ENCODE assay signal across 18 cellular contexts in the genomic region with DNA sequence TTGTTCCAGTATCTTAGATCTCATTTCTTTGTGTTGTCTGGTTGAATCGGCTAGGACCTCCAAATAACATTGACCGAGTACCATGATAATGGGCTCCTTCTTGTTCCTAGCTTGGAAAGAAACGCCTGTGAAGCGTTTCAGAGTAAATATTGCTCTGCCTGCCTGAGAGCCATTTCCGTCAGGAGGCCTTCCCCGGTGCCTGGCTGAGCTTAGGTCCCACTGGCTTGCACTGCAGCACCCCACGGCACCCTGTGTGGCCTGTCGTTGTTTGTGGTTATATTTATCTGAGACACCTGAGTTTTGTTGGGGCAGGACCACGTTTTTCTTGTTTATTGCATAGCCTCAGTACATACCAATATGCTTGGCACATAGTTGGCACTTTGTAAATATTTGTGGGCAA. TPM values are rescaled to one million over a fixed set of nuclear protein-coding genes. Genes with fewer than 3 reads are reported as not detected.
DNase-seq lines count a peak whose midpoint lies in the region; ATAC-seq, FAIRE-seq and TF ChIP-seq lines count a peak whose summit lies in the region.
"Had no signal": no experiment of that assay in that cellular context is flagged by ENCODE, and none has a peak within 500 bp of the region (broad histone marks: within the 10 kb centered on the region; RNA-seq: fewer than 3 reads in every experiment).

No MANE protein-coding gene starts in this region.

- BruUV-seq in HepG2 (replicated peaks; lab: Mats Ljungman, UMichigan), result no TSS peak

- 48% methylated on average over 9 of the region's 9 CpGs for WGBS in HepG2 (ENCODE audit: low lambda C conversion rate)
- WGBS in stomach, 5 donors, result 22 to 50% (median 37%) methylated on average over 9 of the region's 9 CpGs

- no peaks in the 10 kb centered on the region for H3K9me3 ChIP-seq in OCI-LY1 (ENCODE audit: low read length)
- H3K9me3 ChIP-seq in HepG2 (ENCODE audit: low read length), result no peaks in the 10 kb centered on the region
- H3K9me3 ChIP-seq in stomach, result no peaks in the 10 kb centered on the region
- H3K9me3 ChIP-seq: prostate gland, thyroid gland had no signal

- H3K4me3 ChIP-seq in OCI-LY1 (ENCODE audit: low read depth, low read length, poor library complexity, severe bottlenecking) (no peak overlapping the region), HepG2 (replicated peaks in 1 of 3; ENCODE audit: insufficient read depth in 1 of 3, low read depth in 2 of 3, low read length in 3 of 3) (no peak overlapping the region), stomach (no peak overlapping the region)
- H3K4me3 ChIP-seq: prostate gland, thyroid gland had no signal

- H3F3A ChIP-seq in OCI-LY1 (ENCODE audit: insufficient read depth, low read length), result no peaks in the 10 kb centered on the region

- no peak for TF ChIP-seq EP300 in HepG2 (IDR thresholded peaks at IDR 0.05; ENCODE audit: low read depth in 2 of 2, low read length in 2 of 2)
- TF ChIP-seq EP300 in HepG2 (CRISPR knock-in tag; IDR thresholded peaks at IDR 0.05; ENCODE audit: borderline replicate concordance), result no peak
- TF ChIP-seq EP300 in stomach (IDR thresholded peaks at IDR 0.05), result no peak

- H3K27ac ChIP-seq in OCI-LY1 (ENCODE audit: low read depth, low read length, poor library complexity, severe bottlenecking) (peak overlapping the region; percentile 27), HepG2 (ENCODE audit: extremely low read length, insufficient read depth, low read length) (no peak overlapping the region), stomach (peak overlapping the region; percentile 9 to 74 (median 55))
- H3K27ac ChIP-seq: prostate gland, thyroid gland had no signal

- H3K4me1 ChIP-seq in OCI-LY1 (ENCODE audit: insufficient read depth, low read length, severe bottlenecking) (peaks cover 20% of the 10 kb centered on the region), HepG2 (ENCODE audit: insufficient read depth, low read length) (peaks cover 33% of the 10 kb centered on the region), stomach (peaks cover 23 to 81% (median 46%) of the 10 kb centered on the region in 4 donors)

- peaks cover 47% of the 10 kb centered on the region for H3K79me2 ChIP-seq in OCI-LY1 (ENCODE audit: insufficient read depth, low read length)
- H3K79me2 ChIP-seq in HepG2 (ENCODE audit: insufficient read depth, low read length), result peaks cover 84% of the 10 kb centered on the region

- H3K27me3 ChIP-seq in OCI-LY1 (ENCODE audit: insufficient read depth, low read length), result no peaks in the 10 kb centered on the region
- H3K27me3 ChIP-seq in HepG2 (ENCODE audit: control insufficient read depth in 1 of 2, insufficient read depth in 2 of 2, low read length in 2 of 2), result no peaks in the 10 kb centered on the region
- H3K27me3 ChIP-seq in stomach, result no peaks in the 10 kb centered on the region
- H3K27me3 ChIP-seq: thyroid gland had no signal

- intact Hi-C loops in HepG2 (cut with micrococcal nuclease; ENCODE audit: unreplicated experiment), result no loop called here
- intact Hi-C loops in stomach (cut with DNase I; ENCODE audit: low total_unique reads), result no loop called here
- intact Hi-C loops in Right ventricle myocardium superior (cut with DNase I), result no loop called here

- TF ChIP-seq RAD21 in HepG2 (CRISPR knock-in tag; IDR thresholded peaks at IDR 0.05), result no peak

- no peaks in the 10 kb centered on the region for H4K20me1 ChIP-seq in OCI-LY1 (ENCODE audit: insufficient read depth, low read length)
- peaks cover 73% of the 10 kb centered on the region for H4K20me1 ChIP-seq in HepG2 (ENCODE audit: insufficient read depth, low read length)

- FAIRE-seq in HepG2 (lab: Jason Lieb, UNC), result no peak
- FAIRE-seq: D721Med, keratinocyte had no signal

- TF ChIP-seq POLR2A in HepG2 (IDR thresholded peaks at IDR 0.05; ENCODE audit: insufficient read depth in 1 of 2, low read depth in 2 of 2, low read length in 2 of 2) (no peak), stomach (IDR thresholded peaks at IDR 0.05) (no peak)

- H3K9ac ChIP-seq in OCI-LY1 (ENCODE audit: low read length), result peak overlapping the region; percentile 15; the same call in 1 of the 2 replicates
- H3K9ac ChIP-seq in HepG2 (ENCODE audit: insufficient read depth, low read depth, low read length), result no peak overlapping the region

- H3K36me3 ChIP-seq in OCI-LY1 (ENCODE audit: insufficient read depth, low read length) (0 out of 2 replicates have a peak, but pooled peaks cover 4% of the 10 kb centered on the region), HepG2 (replicated peaks in 1 of 2; ENCODE audit: control insufficient read depth in 1 of 2, insufficient read depth in 2 of 2, low read length in 2 of 2) (peaks cover 0 to 5% of the 10 kb centered on the region in 2 experiments; a peak in 1 of 5 replicates), stomach (no peaks in the 10 kb centered on the region)
- H3K36me3 ChIP-seq: prostate gland, thyroid gland had no signal

- H3K9me2 ChIP-seq in OCI-LY1 (ENCODE audit: low read depth, low read length), result no peaks in the 10 kb centered on the region

- DNase-seq in DMS79 treated with DMSO at 0.1 percent for 48 hours (lab: John Stamatoyannopoulos, UW) (peak; percentile 58), HepG2 (ENCODE audit: low spot score) (no peak), stomach (no peak), globus pallidus (ENCODE audit: low spot score) (no peak), Right ventricle myocardium superior (no peak)
- DNase-seq in stimulated activated CD4-positive, alpha-beta T cell treated with anti-CD3 and anti-CD28 coated beads, Interleukin-12 subunit alpha, Interleukin-12 subunit beta, amount 100 ng/mL, for 4 hours, result no peak
- DNase-seq: activated CD4-positive, alpha-beta T cell treated with anti-CD3 and anti-CD28 coated beads for 4 hours; activated T-cell treated with anti-CD3 and anti-CD28 coated beads for 4 hours; head of caudate nucleus; MM.1S; NCI-H2081; SIG-M5; thyroid gland had no signal

- ATAC-seq in HepG2, result peak; percentile 54
- ATAC-seq in Right ventricle myocardium superior (ENCODE audit: poor library complexity), result no peak
- ATAC-seq in GM19023 (IDR thresholded peaks at IDR 0.05; ENCODE audit: unreplicated experiment), result no peak

- no peak overlapping the region for H2AFZ ChIP-seq in OCI-LY1 (ENCODE audit: low read length)
- no peak overlapping the region for H2AFZ ChIP-seq in HepG2 (ENCODE audit: low read length)

- POLR2A ChIA-PET in HepG2 (lab: Yijun Ruan, JAX), result no interaction called here

- H3K4me2 ChIP-seq in OCI-LY1 (ENCODE audit: low read length) (no peak overlapping the region; the same call in 1 of the 2 replicates), HepG2 (ENCODE audit: low read depth, low read length) (no peak overlapping the region)

- CTCF ChIA-PET in HepG2 (lab: Yijun Ruan, JAX; ENCODE audit: low intra/inter-chr PET ratio, low total read pairs), result no interaction called here

- in situ Hi-C loops in HepG2 (cut with HindIII; ENCODE audit: extremely low pct_ligation_motif_present, low pct_unique_long_range_greater_than_20kb), result no loop called here

- TF ChIP-seq CTCF in OCI-LY1 (IDR thresholded peaks at IDR 0.05; ENCODE audit: low read length) (no peak), HepG2 (CRISPR knock-in tag; IDR thresholded peaks at IDR 0.05) (no peak), stomach (IDR thresholded peaks at IDR 0.05) (no peak)

TF ChIP-seq in HepG2, 621 proteins besides CTCF, POLR2A, EP300 and RAD21 (continues in another document):
- TF ChIP-seq, protein P1, sequence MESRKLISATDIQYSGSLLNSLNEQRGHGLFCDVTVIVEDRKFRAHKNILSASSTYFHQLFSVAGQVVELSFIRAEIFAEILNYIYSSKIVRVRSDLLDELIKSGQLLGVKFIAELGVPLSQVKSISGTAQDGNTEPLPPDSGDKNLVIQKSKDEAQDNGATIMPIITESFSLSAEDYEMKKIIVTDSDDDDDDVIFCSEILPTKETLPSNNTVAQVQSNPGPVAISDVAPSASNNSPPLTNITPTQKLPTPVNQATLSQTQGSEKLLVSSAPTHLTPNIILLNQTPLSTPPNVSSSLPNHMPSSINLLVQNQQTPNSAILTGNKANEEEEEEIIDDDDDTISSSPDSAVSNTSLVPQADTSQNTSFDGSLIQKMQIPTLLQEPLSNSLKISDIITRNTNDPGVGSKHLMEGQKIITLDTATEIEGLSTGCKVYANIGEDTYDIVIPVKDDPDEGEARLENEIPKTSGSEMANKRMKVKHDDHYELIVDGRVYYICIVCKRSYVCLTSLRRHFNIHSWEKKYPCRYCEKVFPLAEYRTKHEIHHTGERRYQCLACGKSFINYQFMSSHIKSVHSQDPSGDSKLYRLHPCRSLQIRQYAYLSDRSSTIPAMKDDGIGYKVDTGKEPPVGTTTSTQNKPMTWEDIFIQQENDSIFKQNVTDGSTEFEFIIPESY (CRISPR knock-in tag; IDR thresholded peaks at IDR 0.05), result 0 out of 2 replicates have a peak, but pooled peaks have one; percentile 37
- TF ChIP-seq ZNF205 (CRISPR knock-in tag; IDR thresholded peaks at IDR 0.05) (no peak), ZBTB38 (CRISPR knock-in tag; IDR thresholded peaks at IDR 0.05) (peak; percentile 63; the same call in 1 of the 2 replicates), FOXA3 (CRISPR knock-in tag; IDR thresholded peaks at IDR 0.05) (0 out of 2 replicates have a peak, but pooled peaks have one; percentile 14)

RNA-seq across cellular contexts. Expression of a gene that starts 17.8 kb away (rescaled TPM):
- total RNA-seq in HepG2 (2016; rRNA removed; fragmentation: Illumina TruSeq; extraction: Trizol) (8.8 and 9.7 TPM in 2 replicates), stomach (10 to 100 TPM; 19.3 to 88.1 (median 27.2) TPM), Right ventricle myocardium superior (16.8 TPM)
- total RNA-seq in HepG2 (2016; cell fraction: cytosol; rRNA removed; fragmentation: Illumina TruSeq; extraction: Trizol; ENCODE audit: low read depth), result 20.0 and 23.4 TPM in 2 replicates
- total RNA-seq in HepG2 (2016; cell fraction: insoluble cytoplasmic fraction; rRNA removed; fragmentation: Illumina TruSeq; extraction: Trizol), result 7.9 and 8.8 TPM in 2 replicates
- total RNA-seq in HepG2 (2016; cell fraction: membrane; rRNA removed; fragmentation: Illumina TruSeq; extraction: Trizol), result 8.0 and 8.3 TPM in 2 replicates
- 9.2 and 12.0 TPM in 2 replicates for total RNA-seq in HepG2 (2016; cell fraction: nucleus; rRNA removed; fragmentation: Illumina TruSeq; extraction: Trizol)
- polyA plus RNA-seq in HepG2 (2011; rRNA removed) (4.6 and 4.7 TPM in 2 replicates), stomach (1 to 10 TPM; 2.9 to 5.4 (median 3.9) TPM)
- polyA plus RNA-seq in HepG2 (2011; cell fraction: cytosol; rRNA removed), result 1.7 and 2.8 TPM in 2 replicates
- 17.7 and 24.7 TPM in 2 replicates for polyA plus RNA-seq in HepG2 (2011; cell fraction: nucleus; rRNA removed)
- polyA plus RNA-seq in HepG2 (2012), result 4.4 and 4.8 TPM in 2 replicates
- polyA plus RNA-seq in HepG2 (2016; cell fraction: cytosol; fragmentation: Illumina TruSeq; extraction: Trizol; ENCODE audit: low read depth), result 0.55 and 0.96 TPM in 2 replicates
- polyA plus RNA-seq in HepG2 (2016; cell fraction: insoluble cytoplasmic fraction; fragmentation: Illumina TruSeq; extraction: Trizol; ENCODE audit: low read depth), result 3.9 and 5.8 TPM in 2 replicates
- 0.41 and 0.84 TPM in 2 replicates for polyA plus RNA-seq in HepG2 (2016; cell fraction: membrane; fragmentation: Illumina TruSeq; extraction: Trizol; ENCODE audit: low read depth)
- 15.3 and 17.1 TPM in 2 replicates for polyA plus RNA-seq in HepG2 (2016; cell fraction: nucleus; fragmentation: Illumina TruSeq; extraction: Trizol; ENCODE audit: insufficient read depth, low read depth)
- 16.6 and 23.1 TPM in 2 replicates for polyA minus RNA-seq in HepG2 (2011; rRNA and poly(A)+ RNA removed; ENCODE audit: low replicate concordance)
- polyA minus RNA-seq in HepG2 (2011; cell fraction: cytosol; rRNA and poly(A)+ RNA removed), result 12.9 and 14.4 TPM in 2 replicates
- polyA minus RNA-seq in HepG2 (2011; cell fraction: nucleus; rRNA and poly(A)+ RNA removed), result 16.2 and 17.8 TPM in 2 replicates
